Comparison of ENCODE assay signal across 18 cellular contexts in the genomic region with DNA sequence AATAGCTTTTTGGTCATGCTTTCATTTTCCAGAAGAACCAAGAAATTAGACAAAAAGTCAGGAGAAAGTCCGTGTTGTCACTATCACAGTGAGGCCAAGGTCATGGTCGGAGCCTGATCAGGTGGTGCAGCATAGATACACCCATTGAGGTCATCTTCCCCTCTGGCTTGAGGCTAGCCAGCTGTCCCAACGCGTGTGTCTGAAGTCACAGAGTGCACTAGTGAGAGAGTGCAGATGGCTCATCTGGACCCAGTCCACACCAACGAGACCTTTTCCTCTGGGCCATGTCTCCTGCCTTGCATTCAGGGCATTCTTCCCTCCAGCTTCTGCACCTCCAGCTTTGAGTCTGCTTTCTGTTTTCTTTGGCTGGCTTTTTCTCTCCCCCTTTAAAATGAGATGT.
DNase-seq lines count a peak whose midpoint lies in the region; FAIRE-seq and TF ChIP-seq lines count a peak whose summit lies in the region.
"Had no signal": no experiment of that assay in that cellular context is flagged by ENCODE, and none has a peak within 500 bp of the region (broad histone marks: within the 10 kb centered on the region; RNA-seq: fewer than 3 reads in every experiment).

No MANE protein-coding gene starts in this region.

- H3K4me1 Mint-ChIP-seq in H9 (peaks cover 0 to 9% of the 10 kb centered on the region in 2 experiments; a peak in 1 of 4 replicates), progenitor cell of endocrine pancreas (ENCODE audit: low read depth) (peaks cover 38% of the 10 kb centered on the region)

- no peaks in the 10 kb centered on the region for H4K20me1 ChIP-seq in H9 (ENCODE audit: control insufficient read depth, insufficient read depth, insufficient read length)

- peak; percentile 16 for DNase-seq in DMS 273 (lab: John Stamatoyannopoulos, UW; ENCODE audit: unreplicated experiment)
- no peak for DNase-seq in DMS 273 treated with DMSO at 0.1 percent for 48 hours (lab: John Stamatoyannopoulos, UW)
- DNase-seq in kidney = peak; percentile 94
- peak; percentile 82 for DNase-seq in posterior vena cava (ENCODE audit: low spot score)
- no peak for DNase-seq in activated CD8-positive, alpha-beta memory T cell treated with anti-CD3 and anti-CD28 coated beads, Interleukin-2, amount 50 U/mL, for 4 hours
- DNase-seq in stimulated activated CD4-positive, alpha-beta T cell treated with anti-CD3 and anti-CD28 coated beads, Interleukin-4, amount 100 ng/mL, for 1 hour = no peak
- no peak for DNase-seq in H9
- no peak for DNase-seq in progenitor cell of endocrine pancreas (ENCODE audit: low spot score, unreplicated experiment)
- DNase-seq: activated naive CD4-positive, alpha-beta T cell treated with anti-CD3 and anti-CD28 coated beads for 36 hours; DMS53; NCI-H2081; NCI-H524; stimulated activated CD4-positive, alpha-beta T cell treated with anti-CD3 and anti-CD28 coated beads, Interleukin-1b, Interleukin-23, amount 100 ng/mL, for 48 hours; T-helper 9 cell; thyroid gland had no signal

- H2BK15ac ChIP-seq in H9 (ENCODE audit: low read depth, low read length) = no peak overlapping the region

- WGBS in H9 (ENCODE audit: extremely low coverage, insufficient read length, low lambda C conversion rate) = no CpG with 5 or more reads among the region's 5 CpGs

- H2BK20ac ChIP-seq in H9 (ENCODE audit: low read depth, low read length, poor library complexity, severe bottlenecking) = no peak overlapping the region

- H3K79me1 ChIP-seq in H9 (ENCODE audit: insufficient read depth, low read depth, low read length, poor library complexity, severe bottlenecking) = no peaks in the 10 kb centered on the region

- no peak overlapping the region for H3K4me3 ChIP-seq in kidney (ENCODE audit: low read length in 2 of 2)
- H3K4me3 ChIP-seq: SJSA1, thyroid gland had no signal

- no peak overlapping the region for H4K8ac ChIP-seq in H9 (replicated peaks; ENCODE audit: insufficient read length, low read depth, low read length)

- H3K4me1 ChIP-seq in kidney (ENCODE audit: control insufficient read depth in 1 of 2, insufficient read depth in 1 of 2, low read depth in 1 of 2, low read length in 2 of 2) (peaks cover 10 to 26% of the 10 kb centered on the region in 2 donors), H9 (ENCODE audit: insufficient read depth, low read length) (no peaks in the 10 kb centered on the region)
- H3K4me1 ChIP-seq: SJSA1, thyroid gland had no signal

- no peak overlapping the region for H3K4me2 ChIP-seq in H9 (ENCODE audit: insufficient read depth, insufficient read length, low read length)

- no peak overlapping the region for H3K4me3 Mint-ChIP-seq in H9
- H3K4me3 Mint-ChIP-seq in progenitor cell of endocrine pancreas (ENCODE audit: low read depth) = no peak overlapping the region
- H3K4me3 Mint-ChIP-seq: activated naive CD4-positive, alpha-beta T cell treated with anti-CD3 and anti-CD28 coated beads for 36 hours had no signal

- H2AK5ac ChIP-seq in H9 (ENCODE audit: insufficient read length, low read length) = no peak overlapping the region

- H3K36me3 ChIP-seq in kidney (ENCODE audit: control insufficient read depth in 1 of 2, insufficient read depth in 2 of 2, low read length in 2 of 2) = no peaks in the 10 kb centered on the region
- H3K36me3 ChIP-seq: SJSA1, thyroid gland had no signal

- H3K27me3 Mint-ChIP-seq in H9 (ENCODE audit: low read depth) (peaks cover 5% of the 10 kb centered on the region; the same call in 1 of the 2 replicates), progenitor cell of endocrine pancreas (peaks cover 23% of the 10 kb centered on the region)

- no peak overlapping the region for H4K5ac ChIP-seq in H9 (ENCODE audit: insufficient read length, low read depth, low read length)

- H3K27ac Mint-ChIP-seq in H9 (no peak overlapping the region), progenitor cell of endocrine pancreas (no peak overlapping the region)
- H3K27ac Mint-ChIP-seq: activated naive CD4-positive, alpha-beta T cell treated with anti-CD3 and anti-CD28 coated beads for 36 hours had no signal

- H3K4ac ChIP-seq in H9 (ENCODE audit: low read depth, low read length) = no peak overlapping the region

- no peaks in the 10 kb centered on the region for H3K23me2 ChIP-seq in H9 (ENCODE audit: insufficient read length, low read depth, low read length, poor library complexity, severe bottlenecking)

- H3K9me3 ChIP-seq in kidney (ENCODE audit: control insufficient read depth in 1 of 2, low read length in 2 of 2) (no peaks in the 10 kb centered on the region), H9 (ENCODE audit: control insufficient read depth, low read depth, low read length) (no peaks in the 10 kb centered on the region)
- H3K9me3 ChIP-seq: SJSA1, thyroid gland had no signal

- FAIRE-seq in kidney (lab: Jason Lieb, UNC) = no peak
- FAIRE-seq: GM18507 had no signal

- H3K18ac ChIP-seq in H9 (ENCODE audit: insufficient read length, low read depth, low read length) = no peak overlapping the region

- intact Hi-C loops in kidney (cut with DNase I) (no loop called here), posterior vena cava (cut with DNase I) (no loop called here)

- no peaks in the 10 kb centered on the region; a peak in 1 of 5 replicates for H3K9me3 Mint-ChIP-seq in H9
- H3K9me3 Mint-ChIP-seq in progenitor cell of endocrine pancreas (ENCODE audit: low read depth) = no peaks in the 10 kb centered on the region
- H3K9me3 Mint-ChIP-seq: activated naive CD4-positive, alpha-beta T cell treated with anti-CD3 and anti-CD28 coated beads for 36 hours had no signal

- no peaks in the 10 kb centered on the region for H3K27me3 ChIP-seq in H9 (ENCODE audit: insufficient read depth, low read length)
- H3K27me3 ChIP-seq: SJSA1, thyroid gland had no signal

- H2BK12ac ChIP-seq in H9 (ENCODE audit: insufficient read length, low read depth, low read length) = no peak overlapping the region

- no peak overlapping the region for H3T11ph ChIP-seq in H9 (ENCODE audit: low read length)

- no peaks in the 10 kb centered on the region for H3K79me2 ChIP-seq in H9 (ENCODE audit: insufficient read depth, low read length)

- H2BK5ac ChIP-seq in H9 (ENCODE audit: insufficient read length, low read length) = no peak overlapping the region

- H2BK120ac ChIP-seq in H9 (ENCODE audit: low read depth, low read length, poor library complexity, severe bottlenecking) = no peak overlapping the region

- H3K23ac ChIP-seq in H9 (ENCODE audit: insufficient read length, low read depth, low read length) = no peak overlapping the region

- H3K14ac ChIP-seq in H9 (ENCODE audit: insufficient read depth, low read length) = no peak overlapping the region

- TF ChIP-seq CTCF in kidney (IDR thresholded peaks at IDR 0.05; ENCODE audit: borderline replicate concordance, extremely low read depth, insufficient read depth) = no peak
- TF ChIP-seq CTCF in H9 (conservative IDR thresholded peaks at IDR 0.05) = no peak
- no peak for TF ChIP-seq CTCF in progenitor cell of endocrine pancreas (IDR thresholded peaks at IDR 0.05; ENCODE audit: unreplicated experiment)

- H2AFZ ChIP-seq in H9 (ENCODE audit: low read length) = no peak overlapping the region

- peak overlapping the region; percentile 68 to 82 for H3K27ac ChIP-seq in kidney (ENCODE audit: low read depth in 2 of 2, low read length in 2 of 2)
- H3K27ac ChIP-seq in H9 (ENCODE audit: insufficient read length, low read depth, low read length) = no peak overlapping the region
- H3K27ac ChIP-seq: 22Rv1, SJSA1, thyroid gland had no signal

- H3K9ac ChIP-seq in kidney (ENCODE audit: low read length in 2 of 2) (no peak overlapping the region), H9 (ENCODE audit: extremely low read depth, insufficient read length, low read length) (no peak overlapping the region)

- no peak overlapping the region for H4K91ac ChIP-seq in H9 (ENCODE audit: insufficient read length, low read depth, low read length)

- no peak overlapping the region for H3K56ac ChIP-seq in H9 (ENCODE audit: insufficient read length, low read depth, low read length)

- H3K36me3 Mint-ChIP-seq in H9 (ENCODE audit: insufficient read depth in 1 of 3, low read depth in 3 of 3) = no peaks in the 10 kb centered on the region
- H3K36me3 Mint-ChIP-seq in progenitor cell of endocrine pancreas (ENCODE audit: insufficient read depth) = no peaks in the 10 kb centered on the region

Comparison
In these comparisons a context has a peak if more than half of its experiments do, and no peak if none do; other contexts are left out.
1. DNase-seq: peak in DMS 273 (single experiment), kidney (single experiment) and posterior vena cava (single experiment); none in DMS 273 treated with DMSO at 0.1 percent for 48 hours (single experiment), activated CD8-positive, alpha-beta memory T cell treated with anti-CD3 and anti-CD28 coated beads, Interleukin-2, amount 50 U/mL, for 4 hours (single experiment), stimulated activated CD4-positive, alpha-beta T cell treated with anti-CD3 and anti-CD28 coated beads, Interleukin-4, amount 100 ng/mL, for 1 hour (single experiment), H9 (single experiment) and progenitor cell of endocrine pancreas (single experiment).